1 cellular context compared by ENCODE assay signal in the genomic region with DNA sequence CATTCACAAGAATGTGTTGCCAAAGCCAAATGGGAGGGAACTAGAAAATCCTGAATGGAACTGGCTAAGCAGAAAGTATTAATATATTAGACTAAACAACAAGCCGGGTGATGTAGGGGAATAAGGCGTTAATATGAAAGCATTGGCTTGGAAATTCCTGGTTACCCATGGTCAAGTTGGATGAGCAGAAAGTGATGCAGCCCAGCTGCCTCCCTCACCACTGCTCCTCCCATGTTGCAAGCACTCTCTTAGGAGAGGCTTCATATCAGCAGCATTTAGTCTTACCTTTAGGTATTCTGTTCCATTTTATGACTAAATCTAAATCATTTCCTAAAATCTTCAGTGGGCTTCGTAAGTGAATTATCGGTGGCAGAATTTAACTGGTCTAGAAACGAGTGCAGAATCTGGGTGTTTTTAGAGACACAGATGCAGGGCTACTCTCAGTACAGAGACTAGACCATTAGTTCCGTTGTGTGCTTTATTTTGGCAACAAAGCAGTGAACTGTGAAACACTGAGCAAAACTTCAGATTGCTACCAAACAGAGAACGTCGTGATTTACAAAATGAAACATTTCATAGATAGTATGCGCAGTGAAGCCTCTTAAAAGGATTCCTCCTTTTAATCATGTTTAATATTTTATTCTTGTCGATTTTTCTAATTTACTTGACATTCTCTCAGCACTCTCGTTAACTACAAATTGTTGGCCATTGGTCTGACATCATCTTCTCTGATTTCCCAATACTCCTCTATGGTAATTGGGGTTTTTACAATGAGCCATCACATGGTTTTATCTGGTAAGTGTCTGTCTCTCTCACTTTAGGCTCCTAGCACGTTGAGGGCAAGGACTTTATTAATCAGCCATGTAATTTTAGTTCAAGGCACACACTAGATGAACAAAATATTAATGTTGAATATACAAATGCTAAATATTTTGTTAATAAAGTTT.
TF ChIP-seq lines count a peak whose summit lies in the region.

No MANE protein-coding gene starts in this region.

TF ChIP-seq in GM23338, 12 proteins besides CTCF, POLR2A, EP300 and RAD21:
- TF ChIP-seq EZH2 (IDR thresholded peaks at IDR 0.05; ENCODE audit: low read depth, unreplicated experiment) (no peak), NANOG (IDR thresholded peaks at IDR 0.05; ENCODE audit: borderline replicate concordance) (no peak), STAT1 (IDR thresholded peaks at IDR 0.05; ENCODE audit: unreplicated experiment) (no peak), ZNF114 (CRISPR knock-in tag; IDR thresholded peaks at IDR 0.05) (no peak), CREB1 (CRISPR knock-in tag; IDR thresholded peaks at IDR 0.05; ENCODE audit: low read depth) (no peak), POLR2AphosphoS5 (IDR thresholded peaks at IDR 0.05; ENCODE audit: low read depth) (no peak), JUNB (IDR thresholded peaks at IDR 0.05; ENCODE audit: unreplicated experiment) (no peak), ZNF331 (CRISPR knock-in tag; IDR thresholded peaks at IDR 0.05; ENCODE audit: low read depth) (no peak), EZH2phosphoT487 (IDR thresholded peaks at IDR 0.05; ENCODE audit: unreplicated experiment) (no peak)
- TF ChIP-seq, protein P1, sequence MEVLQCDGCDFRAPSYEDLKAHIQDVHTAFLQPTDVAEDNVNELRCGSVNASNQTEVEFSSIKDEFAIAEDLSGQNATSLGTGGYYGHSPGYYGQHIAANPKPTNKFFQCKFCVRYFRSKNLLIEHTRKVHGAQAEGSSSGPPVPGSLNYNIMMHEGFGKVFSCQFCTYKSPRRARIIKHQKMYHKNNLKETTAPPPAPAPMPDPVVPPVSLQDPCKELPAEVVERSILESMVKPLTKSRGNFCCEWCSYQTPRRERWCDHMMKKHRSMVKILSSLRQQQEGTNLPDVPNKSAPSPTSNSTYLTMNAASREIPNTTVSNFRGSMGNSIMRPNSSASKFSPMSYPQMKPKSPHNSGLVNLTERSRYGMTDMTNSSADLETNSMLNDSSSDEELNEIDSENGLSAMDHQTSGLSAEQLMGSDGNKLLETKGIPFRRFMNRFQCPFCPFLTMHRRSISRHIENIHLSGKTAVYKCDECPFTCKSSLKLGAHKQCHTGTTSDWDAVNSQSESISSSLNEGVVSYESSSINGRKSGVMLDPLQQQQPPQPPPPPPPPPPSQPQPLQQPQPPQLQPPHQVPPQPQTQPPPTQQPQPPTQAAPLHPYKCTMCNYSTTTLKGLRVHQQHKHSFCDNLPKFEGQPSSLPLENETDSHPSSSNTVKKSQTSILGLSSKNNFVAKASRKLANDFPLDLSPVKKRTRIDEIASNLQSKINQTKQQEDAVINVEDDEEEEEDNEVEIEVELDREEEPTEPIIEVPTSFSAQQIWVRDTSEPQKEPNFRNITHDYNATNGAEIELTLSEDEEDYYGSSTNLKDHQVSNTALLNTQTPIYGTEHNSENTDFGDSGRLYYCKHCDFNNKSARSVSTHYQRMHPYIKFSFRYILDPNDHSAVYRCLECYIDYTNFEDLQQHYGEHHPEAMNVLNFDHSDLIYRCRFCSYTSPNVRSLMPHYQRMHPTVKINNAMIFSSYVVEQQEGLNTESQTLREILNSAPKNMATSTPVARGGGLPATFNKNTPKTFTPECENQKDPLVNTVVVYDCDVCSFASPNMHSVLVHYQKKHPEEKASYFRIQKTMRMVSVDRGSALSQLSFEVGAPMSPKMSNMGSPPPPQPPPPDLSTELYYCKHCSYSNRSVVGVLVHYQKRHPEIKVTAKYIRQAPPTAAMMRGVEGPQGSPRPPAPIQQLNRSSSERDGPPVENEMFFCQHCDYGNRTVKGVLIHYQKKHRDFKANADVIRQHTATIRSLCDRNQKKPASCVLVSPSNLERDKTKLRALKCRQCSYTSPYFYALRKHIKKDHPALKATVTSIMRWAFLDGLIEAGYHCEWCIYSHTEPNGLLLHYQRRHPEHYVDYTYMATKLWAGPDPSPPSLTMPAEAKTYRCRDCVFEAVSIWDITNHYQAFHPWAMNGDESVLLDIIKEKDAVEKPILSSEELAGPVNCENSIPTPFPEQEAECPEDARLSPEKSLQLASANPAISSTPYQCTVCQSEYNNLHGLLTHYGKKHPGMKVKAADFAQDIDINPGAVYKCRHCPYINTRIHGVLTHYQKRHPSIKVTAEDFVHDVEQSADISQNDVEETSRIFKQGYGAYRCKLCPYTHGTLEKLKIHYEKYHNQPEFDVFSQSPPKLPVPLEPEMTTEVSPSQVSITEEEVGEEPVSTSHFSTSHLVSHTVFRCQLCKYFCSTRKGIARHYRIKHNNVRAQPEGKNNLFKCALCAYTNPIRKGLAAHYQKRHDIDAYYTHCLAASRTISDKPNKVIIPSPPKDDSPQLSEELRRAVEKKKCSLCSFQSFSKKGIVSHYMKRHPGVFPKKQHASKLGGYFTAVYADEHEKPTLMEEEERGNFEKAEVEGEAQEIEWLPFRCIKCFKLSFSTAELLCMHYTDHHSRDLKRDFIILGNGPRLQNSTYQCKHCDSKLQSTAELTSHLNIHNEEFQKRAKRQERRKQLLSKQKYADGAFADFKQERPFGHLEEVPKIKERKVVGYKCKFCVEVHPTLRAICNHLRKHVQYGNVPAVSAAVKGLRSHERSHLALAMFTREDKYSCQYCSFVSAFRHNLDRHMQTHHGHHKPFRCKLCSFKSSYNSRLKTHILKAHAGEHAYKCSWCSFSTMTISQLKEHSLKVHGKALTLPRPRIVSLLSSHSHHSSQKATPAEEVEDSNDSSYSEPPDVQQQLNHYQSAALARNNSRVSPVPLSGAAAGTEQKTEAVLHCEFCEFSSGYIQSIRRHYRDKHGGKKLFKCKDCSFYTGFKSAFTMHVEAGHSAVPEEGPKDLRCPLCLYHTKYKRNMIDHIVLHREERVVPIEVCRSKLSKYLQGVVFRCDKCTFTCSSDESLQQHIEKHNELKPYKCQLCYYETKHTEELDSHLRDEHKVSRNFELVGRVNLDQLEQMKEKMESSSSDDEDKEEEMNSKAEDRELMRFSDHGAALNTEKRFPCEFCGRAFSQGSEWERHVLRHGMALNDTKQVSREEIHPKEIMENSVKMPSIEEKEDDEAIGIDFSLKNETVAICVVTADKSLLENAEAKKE (CRISPR knock-in tag; IDR thresholded peaks at IDR 0.05): no peak
- TF ChIP-seq, protein P2, sequence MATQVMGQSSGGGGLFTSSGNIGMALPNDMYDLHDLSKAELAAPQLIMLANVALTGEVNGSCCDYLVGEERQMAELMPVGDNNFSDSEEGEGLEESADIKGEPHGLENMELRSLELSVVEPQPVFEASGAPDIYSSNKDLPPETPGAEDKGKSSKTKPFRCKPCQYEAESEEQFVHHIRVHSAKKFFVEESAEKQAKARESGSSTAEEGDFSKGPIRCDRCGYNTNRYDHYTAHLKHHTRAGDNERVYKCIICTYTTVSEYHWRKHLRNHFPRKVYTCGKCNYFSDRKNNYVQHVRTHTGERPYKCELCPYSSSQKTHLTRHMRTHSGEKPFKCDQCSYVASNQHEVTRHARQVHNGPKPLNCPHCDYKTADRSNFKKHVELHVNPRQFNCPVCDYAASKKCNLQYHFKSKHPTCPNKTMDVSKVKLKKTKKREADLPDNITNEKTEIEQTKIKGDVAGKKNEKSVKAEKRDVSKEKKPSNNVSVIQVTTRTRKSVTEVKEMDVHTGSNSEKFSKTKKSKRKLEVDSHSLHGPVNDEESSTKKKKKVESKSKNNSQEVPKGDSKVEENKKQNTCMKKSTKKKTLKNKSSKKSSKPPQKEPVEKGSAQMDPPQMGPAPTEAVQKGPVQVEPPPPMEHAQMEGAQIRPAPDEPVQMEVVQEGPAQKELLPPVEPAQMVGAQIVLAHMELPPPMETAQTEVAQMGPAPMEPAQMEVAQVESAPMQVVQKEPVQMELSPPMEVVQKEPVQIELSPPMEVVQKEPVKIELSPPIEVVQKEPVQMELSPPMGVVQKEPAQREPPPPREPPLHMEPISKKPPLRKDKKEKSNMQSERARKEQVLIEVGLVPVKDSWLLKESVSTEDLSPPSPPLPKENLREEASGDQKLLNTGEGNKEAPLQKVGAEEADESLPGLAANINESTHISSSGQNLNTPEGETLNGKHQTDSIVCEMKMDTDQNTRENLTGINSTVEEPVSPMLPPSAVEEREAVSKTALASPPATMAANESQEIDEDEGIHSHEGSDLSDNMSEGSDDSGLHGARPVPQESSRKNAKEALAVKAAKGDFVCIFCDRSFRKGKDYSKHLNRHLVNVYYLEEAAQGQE (IDR thresholded peaks at IDR 0.05; ENCODE audit: unreplicated experiment): no peak
- TF ChIP-seq, protein P3, sequence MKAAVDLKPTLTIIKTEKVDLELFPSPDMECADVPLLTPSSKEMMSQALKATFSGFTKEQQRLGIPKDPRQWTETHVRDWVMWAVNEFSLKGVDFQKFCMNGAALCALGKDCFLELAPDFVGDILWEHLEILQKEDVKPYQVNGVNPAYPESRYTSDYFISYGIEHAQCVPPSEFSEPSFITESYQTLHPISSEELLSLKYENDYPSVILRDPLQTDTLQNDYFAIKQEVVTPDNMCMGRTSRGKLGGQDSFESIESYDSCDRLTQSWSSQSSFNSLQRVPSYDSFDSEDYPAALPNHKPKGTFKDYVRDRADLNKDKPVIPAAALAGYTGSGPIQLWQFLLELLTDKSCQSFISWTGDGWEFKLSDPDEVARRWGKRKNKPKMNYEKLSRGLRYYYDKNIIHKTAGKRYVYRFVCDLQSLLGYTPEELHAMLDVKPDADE (IDR thresholded peaks at IDR 0.05): no peak
